ENCODE assay signal across 8 cellular contexts in genomic region chr14:77037886-77038511, GRCh38. TPM values are rescaled to one million over a fixed set of nuclear protein-coding genes. Genes with fewer than 3 reads are reported as not detected.
DNase-seq lines count a peak whose midpoint lies in the region; ATAC-seq and TF ChIP-seq lines count a peak whose summit lies in the region.

No MANE protein-coding gene starts in this region.

- no peak for TF ChIP-seq CTCF in glutamatergic neuron (IDR thresholded peaks at IDR 0.05; ENCODE audit: partially characterized antibody, unreplicated experiment)

- H3K27me3 Mint-ChIP-seq in T-helper 1 cell treated with Interleukin-12 subunit alpha and Interleukin-12 subunit beta and Interleukin-4 antibody, amounts not matched to agents 30 μg/mL and 1 μg/mL, for 36 hours (ENCODE audit: low read depth), result no peaks in the 10 kb centered on the region
- H3K27me3 Mint-ChIP-seq in glutamatergic neuron (ENCODE audit: unreplicated experiment), result peaks cover 10% of the 10 kb centered on the region

- ATAC-seq in GM21390 (IDR thresholded peaks at IDR 0.05; ENCODE audit: unreplicated experiment), result no peak

- peak overlapping the region; percentile 80 for H3K27ac Mint-ChIP-seq in T-helper 1 cell treated with Interleukin-12 subunit alpha and Interleukin-12 subunit beta and Interleukin-4 antibody, amounts not matched to agents 30 μg/mL and 1 μg/mL, for 36 hours
- peak overlapping the region; percentile 99 for H3K27ac Mint-ChIP-seq in glutamatergic neuron (ENCODE audit: unreplicated experiment)

- H3K36me3 Mint-ChIP-seq in T-helper 1 cell treated with Interleukin-12 subunit alpha and Interleukin-12 subunit beta and Interleukin-4 antibody, amounts not matched to agents 30 μg/mL and 1 μg/mL, for 36 hours (ENCODE audit: low read depth), result no peaks in the 10 kb centered on the region
- H3K36me3 Mint-ChIP-seq in glutamatergic neuron (ENCODE audit: unreplicated experiment), result no peaks in the 10 kb centered on the region

- H3K4me3 Mint-ChIP-seq in T-helper 1 cell treated with Interleukin-12 subunit alpha and Interleukin-12 subunit beta and Interleukin-4 antibody, amounts not matched to agents 30 μg/mL and 1 μg/mL, for 36 hours, result peak overlapping the region; percentile 66
- peak overlapping the region; percentile 84 for H3K4me3 Mint-ChIP-seq in glutamatergic neuron (ENCODE audit: unreplicated experiment)

- no peaks in the 10 kb centered on the region for H3K9me3 Mint-ChIP-seq in T-helper 1 cell treated with Interleukin-12 subunit alpha and Interleukin-12 subunit beta and Interleukin-4 antibody, amounts not matched to agents 30 μg/mL and 1 μg/mL, for 36 hours
- peaks cover 14% of the 10 kb centered on the region for H3K9me3 Mint-ChIP-seq in glutamatergic neuron (ENCODE audit: unreplicated experiment)

- H3K4me1 Mint-ChIP-seq in T-helper 1 cell treated with Interleukin-12 subunit alpha and Interleukin-12 subunit beta and Interleukin-4 antibody, amounts not matched to agents 30 μg/mL and 1 μg/mL, for 36 hours (ENCODE audit: low read depth), result peaks cover 75% of the 10 kb centered on the region
- peaks cover 59% of the 10 kb centered on the region for H3K4me1 Mint-ChIP-seq in glutamatergic neuron (ENCODE audit: low read depth, unreplicated experiment)

- no peak for DNase-seq in T-helper 1 cell
- peak; percentile 60 for DNase-seq in activated T-cell treated with anti-CD3 and anti-CD28 coated beads for 4 hours
- DNase-seq in glutamatergic neuron, result no peak
- DNase-seq in stimulated activated CD4-positive, alpha-beta T cell treated with anti-CD3 and anti-CD28 coated beads, Interleukin-1b, Interleukin-23, amount 100 ng/mL, for 4 hours (ENCODE audit: low read depth in 2 of 2), result peak; percentile 48 to 51
- no peak for DNase-seq in RKO (ENCODE audit: low spot score)
- DNase-seq in COLO829 (ENCODE audit: low spot score), result no peak

RNA-seq across cellular contexts. Expression of gene IRF2BPL, which starts 9.5 kb away (rescaled TPM):
- 23.3 TPM for total RNA-seq in glutamatergic neuron (ENCODE audit: unreplicated experiment)

Comparison
In these comparisons a context has a peak if more than half of its experiments do, and no peak if none do; other contexts are left out.
1. DNase-seq: peak in activated T-cell treated with anti-CD3 and anti-CD28 coated beads for 4 hours (single experiment) and stimulated activated CD4-positive, alpha-beta T cell treated with anti-CD3 and anti-CD28 coated beads, Interleukin-1b, Interleukin-23, amount 100 ng/mL, for 4 hours (2 of 2); none in T-helper 1 cell (0 of 5), glutamatergic neuron (single experiment), RKO (single experiment) and COLO829 (single experiment).